Comparison of ENCODE assay signal across 1 cellular context in the genomic region with DNA sequence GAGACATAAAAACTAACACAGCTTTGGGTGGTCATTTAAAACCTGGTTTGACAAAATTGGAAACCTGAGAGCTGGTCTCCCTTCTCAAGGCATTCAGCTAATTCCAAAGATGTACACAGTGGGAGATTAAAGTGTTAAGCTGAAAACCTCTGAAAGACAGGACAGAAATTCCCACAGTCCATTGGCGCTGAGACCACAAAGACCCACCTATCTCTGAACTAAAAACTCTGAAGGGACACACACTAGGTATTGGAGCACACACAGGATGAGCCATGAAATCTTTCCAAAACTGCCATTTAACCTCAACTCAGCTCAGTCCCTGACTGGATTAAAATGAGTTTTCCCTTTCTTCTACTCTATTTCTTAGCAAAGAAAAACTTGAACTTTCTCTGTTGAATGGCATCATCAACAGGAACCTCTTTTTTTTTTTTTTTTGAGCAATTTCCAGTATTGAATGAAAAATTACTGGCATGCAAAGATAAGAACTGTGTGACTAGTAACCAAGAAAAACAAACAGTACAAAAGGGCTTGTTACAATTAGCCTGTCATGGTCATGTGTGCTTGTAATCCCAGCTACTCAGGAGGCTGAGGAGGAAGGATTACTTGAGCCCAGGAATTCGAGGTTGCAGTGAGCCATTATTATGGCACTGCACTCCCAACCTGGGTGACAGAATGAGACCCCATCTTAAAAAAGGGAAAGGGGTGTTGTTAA.
TF ChIP-seq lines count a peak whose summit lies in the region.

No MANE protein-coding gene starts in this region.

TF ChIP-seq in HepG2, 621 proteins besides CTCF, POLR2A, EP300 and RAD21 (continued from another document):
- peak; percentile 74; the same call in 1 of the 2 replicates for TF ChIP-seq ARID3A (IDR thresholded peaks at IDR 0.05; ENCODE audit: low read depth, low read length)
- no peak for TF ChIP-seq ATRX (CRISPR knock-in tag; IDR thresholded peaks at IDR 0.05; ENCODE audit: borderline replicate concordance)
- peak; percentile 81 for TF ChIP-seq BCL6 (CRISPR knock-in tag; IDR thresholded peaks at IDR 0.05)
- no peak for TF ChIP-seq ZNF891 (CRISPR knock-in tag; IDR thresholded peaks at IDR 0.05)
- TF ChIP-seq ZNF331 (CRISPR knock-in tag; IDR thresholded peaks at IDR 0.05), result 0 out of 2 replicates have a peak, but pooled peaks have one; percentile 12
- TF ChIP-seq, protein P1, sequence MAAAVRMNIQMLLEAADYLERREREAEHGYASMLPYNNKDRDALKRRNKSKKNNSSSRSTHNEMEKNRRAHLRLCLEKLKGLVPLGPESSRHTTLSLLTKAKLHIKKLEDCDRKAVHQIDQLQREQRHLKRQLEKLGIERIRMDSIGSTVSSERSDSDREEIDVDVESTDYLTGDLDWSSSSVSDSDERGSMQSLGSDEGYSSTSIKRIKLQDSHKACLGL (CRISPR knock-in tag; IDR thresholded peaks at IDR 0.05), result no peak
- TF ChIP-seq, protein P2, sequence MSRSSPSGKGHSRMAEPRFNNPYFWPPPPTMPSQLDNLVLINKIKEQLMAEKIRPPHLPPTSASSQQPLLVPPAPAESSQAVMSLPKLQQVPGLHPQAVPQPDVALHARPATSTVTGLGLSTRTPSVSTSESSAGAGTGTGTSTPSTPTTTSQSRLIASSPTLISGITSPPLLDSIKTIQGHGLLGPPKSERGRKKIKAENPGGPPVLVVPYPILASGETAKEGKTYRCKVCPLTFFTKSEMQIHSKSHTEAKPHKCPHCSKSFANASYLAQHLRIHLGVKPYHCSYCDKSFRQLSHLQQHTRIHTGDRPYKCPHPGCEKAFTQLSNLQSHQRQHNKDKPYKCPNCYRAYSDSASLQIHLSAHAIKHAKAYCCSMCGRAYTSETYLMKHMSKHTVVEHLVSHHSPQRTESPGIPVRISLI (CRISPR knock-in tag; IDR thresholded peaks at IDR 0.05; ENCODE audit: borderline replicate concordance), result peak; percentile 78; the same call in 1 of the 2 replicates
- TF ChIP-seq ZNF879 (CRISPR knock-in tag; IDR thresholded peaks at IDR 0.05), result no peak
- peak; percentile 72 for TF ChIP-seq FOXA3 (CRISPR knock-in tag; IDR thresholded peaks at IDR 0.05)
- peak; percentile 62; the same call in 1 of the 2 replicates for TF ChIP-seq HOMEZ (CRISPR knock-in tag; IDR thresholded peaks at IDR 0.05; ENCODE audit: low read depth)
- 0 out of 2 replicates have a peak, but pooled peaks have one; percentile 31 for TF ChIP-seq SAP130 (CRISPR knock-in tag; IDR thresholded peaks at IDR 0.05; ENCODE audit: low read depth)
- TF ChIP-seq, protein P3, sequence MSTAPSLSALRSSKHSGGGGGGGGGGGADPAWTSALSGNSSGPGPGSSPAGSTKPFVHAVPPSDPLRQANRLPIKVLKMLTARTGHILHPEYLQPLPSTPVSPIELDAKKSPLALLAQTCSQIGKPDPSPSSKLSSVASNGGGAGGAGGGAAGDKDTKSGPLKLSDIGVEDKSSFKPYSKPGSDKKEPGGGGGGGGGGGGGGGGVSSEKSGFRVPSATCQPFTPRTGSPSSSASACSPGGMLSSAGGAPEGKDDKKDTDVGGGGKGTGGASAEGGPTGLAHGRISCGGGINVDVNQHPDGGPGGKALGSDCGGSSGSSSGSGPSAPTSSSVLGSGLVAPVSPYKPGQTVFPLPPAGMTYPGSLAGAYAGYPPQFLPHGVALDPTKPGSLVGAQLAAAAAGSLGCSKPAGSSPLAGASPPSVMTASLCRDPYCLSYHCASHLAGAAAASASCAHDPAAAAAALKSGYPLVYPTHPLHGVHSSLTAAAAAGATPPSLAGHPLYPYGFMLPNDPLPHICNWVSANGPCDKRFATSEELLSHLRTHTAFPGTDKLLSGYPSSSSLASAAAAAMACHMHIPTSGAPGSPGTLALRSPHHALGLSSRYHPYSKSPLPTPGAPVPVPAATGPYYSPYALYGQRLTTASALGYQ (CRISPR knock-in tag; IDR thresholded peaks at IDR 0.05), result no peak
- peak; percentile 37 for TF ChIP-seq TEAD3 (CRISPR knock-in tag; optimal IDR thresholded peaks at IDR 0.05; ENCODE audit: borderline replicate concordance)
